ENCODE assay signal across 9 cellular contexts in the genomic region with DNA sequence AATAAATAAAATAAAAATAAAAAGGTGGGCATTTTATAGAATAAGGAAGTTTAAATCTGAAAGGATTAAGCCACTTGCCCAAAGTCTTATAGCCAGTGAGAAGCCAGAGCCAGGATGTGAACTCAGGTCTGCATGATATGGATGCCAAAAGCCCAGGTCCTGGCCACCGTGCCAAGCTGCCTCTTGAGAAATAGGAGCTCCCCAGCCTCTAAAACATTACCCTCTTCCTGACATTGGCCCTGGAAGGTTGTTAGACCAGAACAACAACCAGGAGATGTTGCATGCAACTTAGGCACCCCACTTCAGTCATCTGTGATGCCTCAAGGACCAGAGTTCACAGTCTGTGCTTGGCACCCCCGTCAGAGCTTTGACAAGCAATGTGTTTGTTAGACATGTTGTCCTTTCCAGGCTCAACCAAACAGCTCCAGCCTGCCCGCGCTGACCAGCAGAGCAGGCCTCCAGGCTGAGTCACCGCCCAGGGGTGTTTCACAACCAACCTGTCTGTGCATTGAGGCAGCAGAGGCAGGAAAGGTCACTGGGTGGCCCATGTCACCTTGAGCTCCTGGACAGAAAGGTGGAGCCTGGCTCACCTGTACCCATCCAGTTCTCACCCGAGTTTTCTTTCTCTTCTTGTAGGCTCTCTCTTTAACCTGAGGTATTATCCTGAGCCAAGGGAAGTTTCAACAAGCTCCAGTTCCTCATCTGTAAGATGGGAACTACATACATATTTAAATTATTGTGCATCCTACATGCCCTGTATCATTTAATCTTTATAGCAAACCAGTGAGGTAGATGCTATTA. TPM values are rescaled to one million over a fixed set of nuclear protein-coding genes. Genes with fewer than 3 reads are reported as not detected.
DNase-seq lines count a peak whose midpoint lies in the region; ATAC-seq and TF ChIP-seq lines count a peak whose summit lies in the region.
"Had no signal": no experiment of that assay in that cellular context is flagged by ENCODE, and none has a peak within 500 bp of the region (broad histone marks: within the 10 kb centered on the region; RNA-seq: fewer than 3 reads in every experiment).

No MANE protein-coding gene starts in this region.

- DNase-seq in D341Med (ENCODE audit: low spot score) (peak; percentile 17), PC-9 (peak; percentile 90 to 91), non-pigmented ciliary epithelial cell (ENCODE audit: low read depth) (peak; percentile 31)
- DNase-seq in activated CD4-positive, alpha-beta T cell treated with anti-CD3 and anti-CD28 coated beads for 1 hour: no peak
- DNase-seq in activated effector memory CD4-positive, alpha-beta T cell treated with anti-CD3 and anti-CD28 coated beads, Interleukin-2, amount 50 U/mL, for 16 hours: no peak
- DNase-seq: dorsolateral prefrontal cortex had no signal

- H3K27ac ChIP-seq in PC-9: peak overlapping the region; percentile 72

- H3K36me3 ChIP-seq in PC-9 (ENCODE audit: low read depth): no peaks in the 10 kb centered on the region

- no peak overlapping the region for H3K4me3 ChIP-seq in PC-9
- H3K4me3 ChIP-seq: dorsolateral prefrontal cortex had no signal

- POLR2A ChIA-PET in PC-9 (lab: Charles Lee; ENCODE audit: unreplicated experiment): interaction anchor here (0.5 to 0.8 kb wide), 3 partner anchors 26 to 310 kb away, joined by 3 to 4 read pairs (median 3); no protein-coding TSS in a partner anchor

- no peaks in the 10 kb centered on the region for H3K79me2 ChIP-seq in PC-9 (ENCODE audit: low read depth)

- H3K9me3 ChIP-seq in PC-9 (ENCODE audit: insufficient read depth, low read depth): no peaks in the 10 kb centered on the region

- H3K9me2 ChIP-seq in PC-9 (ENCODE audit: insufficient read depth): no peaks in the 10 kb centered on the region

- BruUV-seq in PC-9 (replicated peaks; lab: Mats Ljungman, UMichigan): no TSS peak

- ATAC-seq in esophagus mucosa (peak; percentile 90), HG02588 (IDR thresholded peaks at IDR 0.05; ENCODE audit: unreplicated experiment) (no peak), HG03565 (IDR thresholded peaks at IDR 0.05; ENCODE audit: unreplicated experiment) (no peak)

- peak overlapping the region; percentile 69 for H3K4me2 ChIP-seq in PC-9

- H2AFZ ChIP-seq in PC-9: no peak overlapping the region

- no peak for TF ChIP-seq CTCF in PC-9 (conservative IDR thresholded peaks at IDR 0.05)

- intact Hi-C loops in PC-9 (cut with micrococcal nuclease; ENCODE audit: unreplicated experiment): no loop called here

- H3F3A ChIP-seq in PC-9 (ENCODE audit: insufficient read depth, low read depth): peaks cover 16% of the 10 kb centered on the region

- no peaks in the 10 kb centered on the region for H3K27me3 ChIP-seq in PC-9 (ENCODE audit: insufficient read depth, low read depth)
- H3K27me3 ChIP-seq: dorsolateral prefrontal cortex had no signal

- H3K4me1 ChIP-seq in PC-9 (replicated peaks; ENCODE audit: insufficient read depth): peaks cover 32% of the 10 kb centered on the region

- CTCF ChIA-PET in PC-9 (lab: Charles Lee): interaction anchor here (0.6 to 1.0 kb wide), 3 partner anchors 24 to 65 kb away, joined by 3 to 10 read pairs (median 4); no protein-coding TSS in a partner anchor

- no peaks in the 10 kb centered on the region for H4K20me1 ChIP-seq in PC-9 (ENCODE audit: insufficient read depth)

RNA-seq across cellular contexts. Expression of gene MED18, which starts 14.9 kb away (rescaled TPM):
- total RNA-seq in PC-9 (2021) (18.9 and 21.9 TPM in 2 replicates), esophagus mucosa (15.5 TPM)

RNA-seq across cellular contexts. Expression of gene SESN2, which starts 54.6 kb away (rescaled TPM):
- 10.3 and 12.2 TPM in 2 replicates for total RNA-seq in PC-9 (2021)
- 26.2 TPM for total RNA-seq in esophagus mucosa

RNA-seq across cellular contexts. Expression of gene PHACTR4, which starts 55.6 kb away (rescaled TPM):
- total RNA-seq in PC-9 (2021) (33.2 and 45.1 TPM in 2 replicates), esophagus mucosa (56.3 TPM)

Comparison
In these comparisons a context has a peak if more than half of its experiments do, and no peak if none do; other contexts are left out.
1. DNase-seq: peak in D341Med (single experiment), PC-9 (2 of 2) and non-pigmented ciliary epithelial cell (single experiment); none in activated CD4-positive, alpha-beta T cell treated with anti-CD3 and anti-CD28 coated beads for 1 hour (single experiment) and activated effector memory CD4-positive, alpha-beta T cell treated with anti-CD3 and anti-CD28 coated beads, Interleukin-2, amount 50 U/mL, for 16 hours (single experiment).